Comparison of ENCODE assay signal across 27 cellular contexts in the genomic region with DNA sequence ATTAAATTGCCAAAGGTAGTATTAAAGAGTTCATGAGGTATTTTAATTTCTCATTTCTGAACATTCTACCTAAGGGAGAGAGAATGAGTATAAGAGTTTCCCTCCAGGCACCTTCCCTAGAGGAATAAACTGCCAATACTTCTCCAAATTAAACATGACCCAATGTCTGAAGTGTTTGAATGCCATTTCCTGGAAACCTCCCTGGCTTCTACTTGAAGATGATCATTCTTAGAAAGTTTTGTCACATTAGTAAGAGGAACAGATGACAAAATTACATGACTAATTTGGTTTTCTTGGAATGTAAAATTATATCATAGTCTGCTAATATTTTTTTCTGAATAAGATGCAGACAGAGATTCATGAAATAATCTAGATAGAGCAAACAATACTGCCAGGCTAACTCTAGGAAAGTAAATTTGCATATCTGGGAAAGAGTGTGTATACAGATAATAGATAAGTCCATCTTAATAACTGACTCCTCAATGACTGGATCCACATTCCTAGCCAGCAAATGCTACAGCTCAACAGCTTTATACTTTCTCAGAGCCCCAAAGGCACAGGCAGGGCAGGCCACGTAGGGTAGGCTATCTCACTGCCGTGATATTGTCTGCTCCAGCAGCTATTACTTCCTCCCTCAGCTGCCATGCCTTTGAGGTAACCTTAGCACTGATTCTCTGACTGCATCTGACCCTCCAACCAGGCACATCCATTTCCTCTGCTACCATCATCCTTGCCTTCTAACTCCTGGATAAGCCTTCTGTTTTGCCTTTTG.
DNase-seq lines count a peak whose midpoint lies in the region; FAIRE-seq and TF ChIP-seq lines count a peak whose summit lies in the region.
"Had no signal": no experiment of that assay in that cellular context is flagged by ENCODE, and none has a peak within 500 bp of the region (broad histone marks: within the 10 kb centered on the region; RNA-seq: fewer than 3 reads in every experiment).

No MANE protein-coding gene starts in this region.

- peaks cover 0 to 4% of the 10 kb centered on the region in 2 donors for H3K4me1 ChIP-seq in esophagus (ENCODE audit: control insufficient read depth in 2 of 2, insufficient read depth in 2 of 2, low read length in 1 of 2)
- H3K4me1 ChIP-seq: heart left ventricle, left ventricle myocardium inferior, suprapubic skin, uterus had no signal

- peaks cover 11% of the 10 kb centered on the region for H3K36me3 Mint-ChIP-seq in progenitor cell of endocrine pancreas (ENCODE audit: insufficient read depth)
- H3K36me3 Mint-ChIP-seq: activated naive CD4-positive, alpha-beta T cell treated with anti-CD3 and anti-CD28 coated beads, Interleukin-2, amount 50 U/mL, for 24 hours; naive thymus-derived CD4-positive, alpha-beta T cell; stimulated activated effector memory CD8-positive, alpha-beta T cell treated with anti-CD3 and anti-CD28 coated beads, Interleukin-12 subunit alpha, Interleukin-12 subunit beta, amount 100 ng/mL, for 72 hours had no signal

- no peaks in the 10 kb centered on the region for H3K27me3 ChIP-seq in esophagus (ENCODE audit: control insufficient read depth in 1 of 2, insufficient read depth in 2 of 2, low read length in 2 of 2)
- H3K27me3 ChIP-seq: heart left ventricle, suprapubic skin, uterus had no signal

- peaks cover 0 to 3% of the 10 kb centered on the region in 2 donors for H3K9me3 ChIP-seq in esophagus (ENCODE audit: control insufficient read depth in 2 of 2, insufficient read depth in 1 of 2, low read depth in 1 of 2, low read length in 1 of 2)
- H3K9me3 ChIP-seq: heart left ventricle, left ventricle myocardium inferior, suprapubic skin, uterus had no signal

- H3K4me3 ChIP-seq in esophagus (ENCODE audit: low read depth in 1 of 2, low read length in 2 of 2), result no peak overlapping the region
- H3K4me3 ChIP-seq: heart left ventricle, left ventricle myocardium inferior, suprapubic skin, uterus had no signal

- no peak overlapping the region for H3K4me3 Mint-ChIP-seq in progenitor cell of endocrine pancreas (ENCODE audit: low read depth)
- H3K4me3 Mint-ChIP-seq: activated B cell treated with CpG ODN at 0.5 μM for 24 hours; activated naive CD4-positive, alpha-beta T cell treated with anti-CD3 and anti-CD28 coated beads, Interleukin-2, amount 50 U/mL, for 24 hours; CD4-positive, alpha-beta T cell; dendritic cell treated with granulocyte-macrophage colony-stimulating factor and Interleukin-4, amounts not matched to agents 40 ng/mL and 50 ng/mL, for 4 days; mesothelial cell of epicardium; naive thymus-derived CD4-positive, alpha-beta T cell; stimulated activated effector memory CD8-positive, alpha-beta T cell treated with anti-CD3 and anti-CD28 coated beads, Interleukin-12 subunit alpha, Interleukin-12 subunit beta, amount 100 ng/mL, for 72 hours had no signal

- no peak for FAIRE-seq in frontal cortex (lab: Jason Lieb, UNC)

- TF ChIP-seq CTCF in progenitor cell of endocrine pancreas (IDR thresholded peaks at IDR 0.05; ENCODE audit: unreplicated experiment), result no peak

- peak overlapping the region; percentile 37 for H3K27ac Mint-ChIP-seq in progenitor cell of endocrine pancreas
- H3K27ac Mint-ChIP-seq: activated B cell treated with CpG ODN at 0.5 μM for 24 hours; activated naive CD4-positive, alpha-beta T cell treated with anti-CD3 and anti-CD28 coated beads, Interleukin-2, amount 50 U/mL, for 24 hours; CD4-positive, alpha-beta T cell; dendritic cell treated with granulocyte-macrophage colony-stimulating factor and Interleukin-4, amounts not matched to agents 40 ng/mL and 50 ng/mL, for 4 days; mesothelial cell of epicardium; naive thymus-derived CD4-positive, alpha-beta T cell; stimulated activated effector memory CD8-positive, alpha-beta T cell treated with anti-CD3 and anti-CD28 coated beads, Interleukin-12 subunit alpha, Interleukin-12 subunit beta, amount 100 ng/mL, for 72 hours had no signal

- peak overlapping the region; percentile 50 to 87 for H3K27ac ChIP-seq in esophagus (ENCODE audit: low read depth in 2 of 2, low read length in 1 of 2)
- H3K27ac ChIP-seq: heart left ventricle, left ventricle myocardium inferior, suprapubic skin, uterus had no signal

- DNase-seq in ELR (ENCODE audit: low read depth) (peak; percentile 75), OCI-M1 (lab: John Stamatoyannopoulos, UW) (peak; percentile 8), progenitor cell of endocrine pancreas (ENCODE audit: low spot score, unreplicated experiment) (no peak), frontal cortex (ENCODE audit: low spot score in 2 of 2) (no peak)
- DNase-seq in activated CD4-positive, CD25-positive, alpha-beta regulatory T cell treated with anti-CD3 and anti-CD28 coated beads, Interleukin-2, amount 50 U/mL, for 72 hours, result no peak
- DNase-seq in stimulated activated CD8-positive, alpha-beta memory T cell treated with anti-CD3 and anti-CD28 coated beads, Interleukin-4, amount 100 ng/mL, for 48 hours, result no peak
- DNase-seq: activated B cell treated with CpG ODN at 0.5 μM for 24 hours; activated CD4-positive, alpha-beta T cell treated with anti-CD3 and anti-CD28 coated beads, Interleukin-2, amount 50 U/mL, for 4 hours; anterior cingulate cortex; caudate nucleus; CD4-positive, alpha-beta T cell; GF-D8; heart left ventricle; left ventricle myocardium inferior; naive thymus-derived CD4-positive, alpha-beta T cell; NCI-H1694; NCI-H2171; NCI-H748 treated with DMSO at 0.1 percent for 48 hours; occipital lobe; Right ventricle myocardium superior; uterus had no signal

- WGBS in esophagus, 2 donors, result 56 to 58% methylated on average over 2 of the region's 2 CpGs

- no peaks in the 10 kb centered on the region for H3K36me3 ChIP-seq in esophagus (ENCODE audit: control insufficient read depth in 2 of 2, insufficient read depth in 2 of 2, low read length in 1 of 2)
- H3K36me3 ChIP-seq: heart left ventricle, left ventricle myocardium inferior, suprapubic skin, uterus had no signal

- H3K9me3 Mint-ChIP-seq in progenitor cell of endocrine pancreas (ENCODE audit: low read depth), result peaks cover 23% of the 10 kb centered on the region
- H3K9me3 Mint-ChIP-seq: dendritic cell treated with granulocyte-macrophage colony-stimulating factor and Interleukin-4, amounts not matched to agents 40 ng/mL and 50 ng/mL, for 4 days had no signal

- H3K27me3 Mint-ChIP-seq in progenitor cell of endocrine pancreas, result no peaks in the 10 kb centered on the region
- H3K27me3 Mint-ChIP-seq: activated B cell treated with CpG ODN at 0.5 μM for 24 hours; activated naive CD4-positive, alpha-beta T cell treated with anti-CD3 and anti-CD28 coated beads, Interleukin-2, amount 50 U/mL, for 24 hours; CD4-positive, alpha-beta T cell; dendritic cell treated with granulocyte-macrophage colony-stimulating factor and Interleukin-4, amounts not matched to agents 40 ng/mL and 50 ng/mL, for 4 days; naive thymus-derived CD4-positive, alpha-beta T cell had no signal

- peaks cover 31% of the 10 kb centered on the region for H3K4me1 Mint-ChIP-seq in progenitor cell of endocrine pancreas (ENCODE audit: low read depth)
- H3K4me1 Mint-ChIP-seq: activated B cell treated with CpG ODN at 0.5 μM for 24 hours; activated naive CD4-positive, alpha-beta T cell treated with anti-CD3 and anti-CD28 coated beads, Interleukin-2, amount 50 U/mL, for 24 hours; naive thymus-derived CD4-positive, alpha-beta T cell; stimulated activated effector memory CD8-positive, alpha-beta T cell treated with anti-CD3 and anti-CD28 coated beads, Interleukin-12 subunit alpha, Interleukin-12 subunit beta, amount 100 ng/mL, for 72 hours had no signal

Comparison
In these comparisons a context has a peak if more than half of its experiments do, and no peak if none do; other contexts are left out.
1. DNase-seq: peak in ELR (single experiment) and OCI-M1 (single experiment); none in progenitor cell of endocrine pancreas (single experiment), frontal cortex (0 of 2), activated CD4-positive, CD25-positive, alpha-beta regulatory T cell treated with anti-CD3 and anti-CD28 coated beads, Interleukin-2, amount 50 U/mL, for 72 hours (single experiment) and stimulated activated CD8-positive, alpha-beta memory T cell treated with anti-CD3 and anti-CD28 coated beads, Interleukin-4, amount 100 ng/mL, for 48 hours (single experiment).